1 cellular context compared by ENCODE assay signal in genomic region chr18:267688-268552, GRCh38.
TF ChIP-seq lines count a peak whose summit lies in the region.

A gene with protein sequence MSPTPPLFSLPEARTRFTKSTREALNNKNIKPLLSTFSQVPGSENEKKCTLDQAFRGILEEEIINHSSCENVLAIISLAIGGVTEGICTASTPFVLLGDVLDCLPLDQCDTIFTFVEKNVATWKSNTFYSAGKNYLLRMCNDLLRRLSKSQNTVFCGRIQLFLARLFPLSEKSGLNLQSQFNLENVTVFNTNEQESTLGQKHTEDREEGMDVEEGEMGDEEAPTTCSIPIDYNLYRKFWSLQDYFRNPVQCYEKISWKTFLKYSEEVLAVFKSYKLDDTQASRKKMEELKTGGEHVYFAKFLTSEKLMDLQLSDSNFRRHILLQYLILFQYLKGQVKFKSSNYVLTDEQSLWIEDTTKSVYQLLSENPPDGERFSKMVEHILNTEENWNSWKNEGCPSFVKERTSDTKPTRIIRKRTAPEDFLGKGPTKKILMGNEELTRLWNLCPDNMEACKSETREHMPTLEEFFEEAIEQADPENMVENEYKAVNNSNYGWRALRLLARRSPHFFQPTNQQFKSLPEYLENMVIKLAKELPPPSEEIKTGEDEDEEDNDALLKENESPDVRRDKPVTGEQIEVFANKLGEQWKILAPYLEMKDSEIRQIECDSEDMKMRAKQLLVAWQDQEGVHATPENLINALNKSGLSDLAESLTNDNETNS (minus strand): TSS chr18:268047. CDS start chr18:268019, 28 bp downstream.

TF ChIP-seq in HepG2, 621 proteins besides CTCF, POLR2A, EP300 and RAD21 (continued from another document and continues in another):
- TF ChIP-seq NR2F2 (IDR thresholded peaks at IDR 0.05; ENCODE audit: borderline replicate concordance, low read depth) = no peak; the same call in 1 of the 2 replicates
- no peak; the same call in 1 of the 2 replicates for TF ChIP-seq E2F5 (CRISPR knock-in tag; conservative IDR thresholded peaks at IDR 0.05)
- TF ChIP-seq SP2 (CRISPR knock-in tag; IDR thresholded peaks at IDR 0.05) = 0 out of 2 replicates have a peak, but pooled peaks have one; percentile 60
- no peak; the same call in 1 of the 2 replicates for TF ChIP-seq KLF13 (CRISPR knock-in tag; IDR thresholded peaks at IDR 0.05)
- TF ChIP-seq HOXA3 (CRISPR knock-in tag; IDR thresholded peaks at IDR 0.05) = peak; percentile 99
- TF ChIP-seq JARID2 (CRISPR knock-in tag; IDR thresholded peaks at IDR 0.05; ENCODE audit: insufficient replicate concordance) = no peak
- TF ChIP-seq ZNF20 (CRISPR knock-in tag; IDR thresholded peaks at IDR 0.05) = 0 out of 2 replicates have a peak, but pooled peaks have one; percentile 26
- peak; percentile 75 for TF ChIP-seq ZNF143 (CRISPR knock-in tag; IDR thresholded peaks at IDR 0.05)
- peak; percentile 32; the same call in 1 of the 2 replicates for TF ChIP-seq FOXJ3 (CRISPR knock-in tag; IDR thresholded peaks at IDR 0.05; ENCODE audit: borderline replicate concordance)
- peak; percentile 63; the same call in 1 of the 2 replicates for TF ChIP-seq SMAD9 (CRISPR knock-in tag; IDR thresholded peaks at IDR 0.05)
- TF ChIP-seq ZZZ3 (CRISPR knock-in tag; IDR thresholded peaks at IDR 0.05; ENCODE audit: borderline replicate concordance) = no peak; the same call in 1 of the 2 replicates
- peak; percentile 60; the same call in 1 of the 2 replicates for TF ChIP-seq ZNF430 (CRISPR knock-in tag; IDR thresholded peaks at IDR 0.05)
- TF ChIP-seq ZNF883 (CRISPR knock-in tag; IDR thresholded peaks at IDR 0.05; ENCODE audit: not compliant biosample characterization) = peak; percentile 82
- TF ChIP-seq, protein P1, sequence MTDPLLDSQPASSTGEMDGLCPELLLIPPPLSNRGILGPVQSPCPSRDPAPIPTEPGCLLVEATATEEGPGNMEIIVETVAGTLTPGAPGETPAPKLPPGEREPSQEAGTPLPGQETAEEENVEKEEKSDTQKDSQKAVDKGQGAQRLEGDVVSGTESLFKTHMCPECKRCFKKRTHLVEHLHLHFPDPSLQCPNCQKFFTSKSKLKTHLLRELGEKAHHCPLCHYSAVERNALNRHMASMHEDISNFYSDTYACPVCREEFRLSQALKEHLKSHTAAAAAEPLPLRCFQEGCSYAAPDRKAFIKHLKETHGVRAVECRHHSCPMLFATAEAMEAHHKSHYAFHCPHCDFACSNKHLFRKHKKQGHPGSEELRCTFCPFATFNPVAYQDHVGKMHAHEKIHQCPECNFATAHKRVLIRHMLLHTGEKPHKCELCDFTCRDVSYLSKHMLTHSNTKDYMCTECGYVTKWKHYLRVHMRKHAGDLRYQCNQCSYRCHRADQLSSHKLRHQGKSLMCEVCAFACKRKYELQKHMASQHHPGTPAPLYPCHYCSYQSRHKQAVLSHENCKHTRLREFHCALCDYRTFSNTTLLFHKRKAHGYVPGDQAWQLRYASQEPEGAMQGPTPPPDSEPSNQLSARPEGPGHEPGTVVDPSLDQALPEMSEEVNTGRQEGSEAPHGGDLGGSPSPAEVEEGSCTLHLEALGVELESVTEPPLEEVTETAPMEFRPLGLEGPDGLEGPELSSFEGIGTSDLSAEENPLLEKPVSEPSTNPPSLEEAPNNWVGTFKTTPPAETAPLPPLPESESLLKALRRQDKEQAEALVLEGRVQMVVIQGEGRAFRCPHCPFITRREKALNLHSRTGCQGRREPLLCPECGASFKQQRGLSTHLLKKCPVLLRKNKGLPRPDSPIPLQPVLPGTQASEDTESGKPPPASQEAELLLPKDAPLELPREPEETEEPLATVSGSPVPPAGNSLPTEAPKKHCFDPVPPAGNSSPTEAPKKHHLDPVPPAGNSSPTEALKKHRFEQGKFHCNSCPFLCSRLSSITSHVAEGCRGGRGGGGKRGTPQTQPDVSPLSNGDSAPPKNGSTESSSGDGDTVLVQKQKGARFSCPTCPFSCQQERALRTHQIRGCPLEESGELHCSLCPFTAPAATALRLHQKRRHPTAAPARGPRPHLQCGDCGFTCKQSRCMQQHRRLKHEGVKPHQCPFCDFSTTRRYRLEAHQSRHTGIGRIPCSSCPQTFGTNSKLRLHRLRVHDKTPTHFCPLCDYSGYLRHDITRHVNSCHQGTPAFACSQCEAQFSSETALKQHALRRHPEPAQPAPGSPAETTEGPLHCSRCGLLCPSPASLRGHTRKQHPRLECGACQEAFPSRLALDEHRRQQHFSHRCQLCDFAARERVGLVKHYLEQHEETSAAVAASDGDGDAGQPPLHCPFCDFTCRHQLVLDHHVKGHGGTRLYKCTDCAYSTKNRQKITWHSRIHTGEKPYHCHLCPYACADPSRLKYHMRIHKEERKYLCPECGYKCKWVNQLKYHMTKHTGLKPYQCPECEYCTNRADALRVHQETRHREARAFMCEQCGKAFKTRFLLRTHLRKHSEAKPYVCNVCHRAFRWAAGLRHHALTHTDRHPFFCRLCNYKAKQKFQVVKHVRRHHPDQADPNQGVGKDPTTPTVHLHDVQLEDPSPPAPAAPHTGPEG (CRISPR knock-in tag; IDR thresholded peaks at IDR 0.05) = peak; percentile 75
- TF ChIP-seq ZNF839 (CRISPR knock-in tag; IDR thresholded peaks at IDR 0.05; ENCODE audit: borderline replicate concordance) = peak; percentile 94
- no peak; the same call in 1 of the 2 replicates for TF ChIP-seq MYPOP (CRISPR knock-in tag; IDR thresholded peaks at IDR 0.05)
- peak; percentile 93 for TF ChIP-seq ZFX (CRISPR knock-in tag; IDR thresholded peaks at IDR 0.05; ENCODE audit: low read depth)
- no peak for TF ChIP-seq MATR3 (CRISPR knock-in tag; IDR thresholded peaks at IDR 0.05)
- peak; percentile 70 for TF ChIP-seq SRSF1 (optimal IDR thresholded peaks at IDR 0.05; ENCODE audit: low read depth, low read length)
- peak; percentile 71 for TF ChIP-seq ZNF770 (CRISPR knock-in tag; IDR thresholded peaks at IDR 0.05)
- TF ChIP-seq ZBTB7A (CRISPR knock-in tag; IDR thresholded peaks at IDR 0.05) = peak; percentile 62; the same call in 1 of the 2 replicates
- TF ChIP-seq ZNF724P (CRISPR knock-in tag; IDR thresholded peaks at IDR 0.05; ENCODE audit: borderline replicate concordance) = 0 out of 2 replicates have a peak, but pooled peaks have one; percentile 71
- TF ChIP-seq SMAD3 (CRISPR knock-in tag; IDR thresholded peaks at IDR 0.05) = peak; percentile 80; the same call in 1 of the 2 replicates
- peak; percentile 63; the same call in 1 of the 2 replicates for TF ChIP-seq ISL2 (CRISPR knock-in tag; IDR thresholded peaks at IDR 0.05)
- peak; percentile 54; the same call in 1 of the 2 replicates for TF ChIP-seq ZBTB10 (CRISPR knock-in tag; IDR thresholded peaks at IDR 0.05; ENCODE audit: borderline replicate concordance)
- peak; percentile 79; the same call in 1 of the 2 replicates for TF ChIP-seq PAX8 (CRISPR knock-in tag; IDR thresholded peaks at IDR 0.05; ENCODE audit: borderline replicate concordance)
- no peak for TF ChIP-seq NFIC (IDR thresholded peaks at IDR 0.05; ENCODE audit: low read length)
- no peak for TF ChIP-seq CHD4 (IDR thresholded peaks at IDR 0.05; ENCODE audit: borderline replicate concordance, low read length)
- TF ChIP-seq, protein P2, sequence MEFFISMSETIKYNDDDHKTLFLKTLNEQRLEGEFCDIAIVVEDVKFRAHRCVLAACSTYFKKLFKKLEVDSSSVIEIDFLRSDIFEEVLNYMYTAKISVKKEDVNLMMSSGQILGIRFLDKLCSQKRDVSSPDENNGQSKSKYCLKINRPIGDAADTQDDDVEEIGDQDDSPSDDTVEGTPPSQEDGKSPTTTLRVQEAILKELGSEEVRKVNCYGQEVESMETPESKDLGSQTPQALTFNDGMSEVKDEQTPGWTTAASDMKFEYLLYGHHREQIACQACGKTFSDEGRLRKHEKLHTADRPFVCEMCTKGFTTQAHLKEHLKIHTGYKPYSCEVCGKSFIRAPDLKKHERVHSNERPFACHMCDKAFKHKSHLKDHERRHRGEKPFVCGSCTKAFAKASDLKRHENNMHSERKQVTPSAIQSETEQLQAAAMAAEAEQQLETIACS (CRISPR knock-in tag; IDR thresholded peaks at IDR 0.05) = peak; percentile 100
- TF ChIP-seq, protein P3, sequence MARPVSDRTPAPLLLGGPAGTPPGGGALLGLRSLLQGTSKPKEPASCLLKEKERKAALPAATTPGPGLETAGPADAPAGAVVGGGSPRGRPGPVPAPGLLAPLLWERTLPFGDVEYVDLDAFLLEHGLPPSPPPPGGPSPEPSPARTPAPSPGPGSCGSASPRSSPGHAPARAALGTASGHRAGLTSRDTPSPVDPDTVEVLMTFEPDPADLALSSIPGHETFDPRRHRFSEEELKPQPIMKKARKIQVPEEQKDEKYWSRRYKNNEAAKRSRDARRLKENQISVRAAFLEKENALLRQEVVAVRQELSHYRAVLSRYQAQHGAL (CRISPR knock-in tag; IDR thresholded peaks at IDR 0.05; ENCODE audit: not compliant biosample characterization) = peak; percentile 46
- TF ChIP-seq ZNF3 (CRISPR knock-in tag; IDR thresholded peaks at IDR 0.05) = no peak
- TF ChIP-seq U2AF2 (IDR thresholded peaks at IDR 0.05; ENCODE audit: low read depth, low read length) = peak; percentile 68; the same call in 1 of the 2 replicates
- no peak for TF ChIP-seq ZFP36 (IDR thresholded peaks at IDR 0.05; ENCODE audit: borderline replicate concordance, low read depth, low read length, partially characterized antibody)
- TF ChIP-seq ZNF251 (CRISPR knock-in tag; IDR thresholded peaks at IDR 0.05) = 0 out of 2 replicates have a peak, but pooled peaks have one; percentile 18
- TF ChIP-seq SNAPC2 (CRISPR knock-in tag; IDR thresholded peaks at IDR 0.05) = 0 out of 2 replicates have a peak, but pooled peaks have one; percentile 56
- peak; percentile 71 for TF ChIP-seq ZNF121 (CRISPR knock-in tag; IDR thresholded peaks at IDR 0.05)
- TF ChIP-seq ZNF790 (CRISPR knock-in tag; IDR thresholded peaks at IDR 0.05; ENCODE audit: borderline replicate concordance) = peak; percentile 83
- no peak; the same call in 1 of the 2 replicates for TF ChIP-seq SMAD1 (CRISPR knock-in tag; IDR thresholded peaks at IDR 0.05; ENCODE audit: borderline replicate concordance, low read depth)
- TF ChIP-seq, protein P4, sequence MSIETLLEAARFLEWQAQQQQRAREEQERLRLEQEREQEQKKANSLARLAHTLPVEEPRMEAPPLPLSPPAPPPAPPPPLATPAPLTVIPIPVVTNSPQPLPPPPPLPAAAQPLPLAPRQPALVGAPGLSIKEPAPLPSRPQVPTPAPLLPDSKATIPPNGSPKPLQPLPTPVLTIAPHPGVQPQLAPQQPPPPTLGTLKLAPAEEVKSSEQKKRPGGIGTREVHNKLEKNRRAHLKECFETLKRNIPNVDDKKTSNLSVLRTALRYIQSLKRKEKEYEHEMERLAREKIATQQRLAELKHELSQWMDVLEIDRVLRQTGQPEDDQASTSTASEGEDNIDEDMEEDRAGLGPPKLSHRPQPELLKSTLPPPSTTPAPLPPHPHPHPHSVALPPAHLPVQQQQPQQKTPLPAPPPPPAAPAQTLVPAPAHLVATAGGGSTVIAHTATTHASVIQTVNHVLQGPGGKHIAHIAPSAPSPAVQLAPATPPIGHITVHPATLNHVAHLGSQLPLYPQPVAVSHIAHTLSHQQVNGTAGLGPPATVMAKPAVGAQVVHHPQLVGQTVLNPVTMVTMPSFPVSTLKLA (IDR thresholded peaks at IDR 0.05) = peak; percentile 33; the same call in 1 of the 2 replicates
